ENCODE assay signal across 31 cellular contexts in the genomic region with DNA sequence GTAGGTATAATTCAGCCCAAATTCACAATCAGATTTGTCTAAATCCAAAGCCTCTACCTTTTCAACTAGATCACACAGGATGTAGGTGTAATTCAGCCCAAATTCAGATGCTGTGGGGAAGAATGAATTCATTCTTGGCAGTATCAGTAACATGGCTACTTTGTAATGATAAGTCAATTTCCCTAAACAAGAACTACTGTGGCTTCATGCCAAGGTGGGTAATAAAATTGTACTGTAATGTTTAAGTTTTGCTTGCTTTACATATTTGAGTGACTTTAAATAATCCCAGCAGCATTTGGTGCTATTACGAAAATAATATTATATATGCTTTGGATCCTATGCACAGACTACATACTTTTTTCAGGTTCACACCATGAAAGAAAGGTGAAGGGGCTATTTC.
"Had no signal": no experiment of that assay in that cellular context is flagged by ENCODE, and none has a peak within 500 bp of the region (broad histone marks: within the 10 kb centered on the region; RNA-seq: fewer than 3 reads in every experiment).

No MANE protein-coding gene starts in this region.

- H3K4me2 ChIP-seq: SK-N-SH had no signal

- H3K4me3 ChIP-seq: cardiac muscle cell, MG63, Peyer's patch, SJSA1 had no signal

- H3K36me3 ChIP-seq: cardiac muscle cell, MG63, Peyer's patch, SJSA1 had no signal

- FAIRE-seq: TTC549 had no signal

- H3K9ac ChIP-seq: SK-N-SH had no signal

- H3K4me1 ChIP-seq: Peyer's patch, SJSA1 had no signal

- H3K27ac ChIP-seq: cardiac muscle cell, Peyer's patch, SJSA1 had no signal

- H3K9me3 ChIP-seq: MG63, Peyer's patch, SJSA1, SK-N-SH had no signal

- DNase-seq: activated CD4-positive, alpha-beta T cell treated with anti-CD3 and anti-CD28 coated beads, Interleukin-2, amount 10 ng/mL, durations not matched to agents 24 days and 14 days; activated CD4-positive, alpha-beta T cell treated with anti-CD3 and anti-CD28 coated beads, Interleukin-2, amount 50 U/mL, for 4 hours; activated CD8-positive, alpha-beta T cell treated with anti-CD3 and anti-CD28 coated beads for 36 hours; activated effector memory CD4-positive, alpha-beta T cell treated with anti-CD3 and anti-CD28 coated beads, Interleukin-2, amount 50 U/mL, for 16 hours; activated naive CD4-positive, alpha-beta T cell; activated naive CD4-positive, alpha-beta T cell treated with anti-CD3 and anti-CD28 coated beads, Interleukin-2, amount 50 U/mL, for 16 hours; activated naive CD8-positive, alpha-beta T cell treated with anti-CD3 and anti-CD28 coated beads for 36 hours; activated T-cell treated with anti-CD3 and anti-CD28 coated beads, Interleukin-2, amount 50 U/mL, for 1 hour; activated T-cell treated with anti-CD3 and anti-CD28 coated beads, Interleukin-2, amount 50 U/mL, for 72 hours; amniotic stem cell; aorta; Karpas-422; KBM-7; MG63; MV-4-11; NCI-H1105; NCI-H1417 treated with DMSO at 0.1 percent for 48 hours; NCI-H1930; NCI-H2081 treated with DMSO at 0.1 percent for 48 hours; NCI-H345; NCI-H524 treated with DMSO at 0.1 percent for 48 hours; NCI-H774; PC-3; Peyer's patch; RPMI8226; SHP77 treated with DMSO at 0.1 percent for 48 hours; SK-N-SH had no signal

- ATAC-seq: activated CD8-positive, alpha-beta T cell treated with anti-CD3 and anti-CD28 coated beads for 36 hours; activated T-cell treated with anti-CD3 and anti-CD28 coated beads, Interleukin-2, amount 50 U/mL, for 72 hours; activated T-helper 17 cell treated with anti-CD3 and anti-CD28 coated beads, Interleukin-2, amount 50 U/mL, for 72 hours; PC-3 had no signal

- H3K27me3 ChIP-seq: cardiac muscle cell, MG63, Peyer's patch, SJSA1 had no signal
